ENCODE assay signal across 8 cellular contexts in genomic region chr7:4883352-4884144, GRCh38.
DNase-seq lines count a peak whose midpoint lies in the region; ATAC-seq and TF ChIP-seq lines count a peak whose summit lies in the region.

Gene RADIL (minus strand): TSS chr7:4883716. CDS start chr7:4878139, 5,577 bp downstream.

- no peaks in the 10 kb centered on the region for H3K36me3 ChIP-seq in iPS-20b (ENCODE audit: insufficient read depth, low read depth, low read length)

- H3K9ac ChIP-seq in iPS-20b (ENCODE audit: low read depth, low read length) = peak within 1 kb of the TSS; percentile 76; the same call in 1 of the 2 replicates

- peak; percentile 36 for TF ChIP-seq CTCF in WI38 (IDR thresholded peaks at IDR 0.05; ENCODE audit: low read depth, low read length)

- peak; percentile 91 for DNase-seq in EH (ENCODE audit: low read depth)
- peak; percentile 48 for DNase-seq in NCI-H2029 treated with DMSO at 0.1 percent for 48 hours (lab: John Stamatoyannopoulos, UW)
- DNase-seq in T47D (ENCODE audit: low read depth in 1 of 2, low spot score in 1 of 2) = peak; percentile 87 to 94

- H3K27me3 ChIP-seq in iPS-20b (ENCODE audit: insufficient read depth, low read length) = peaks cover 14% of the 10 kb centered on the region; the same call in 1 of the 2 replicates

- H3K4me3 ChIP-seq in WI38 (ENCODE audit: low read depth, low read length) (peak within 1 kb of the TSS; percentile 37), iPS-20b (ENCODE audit: low read length) (peak within 1 kb of the TSS; percentile 81), skin epidermis (peak within 1 kb of the TSS; percentile 24 to 48 (median 28))

- no peaks in the 10 kb centered on the region for H3K4me1 ChIP-seq in iPS-20b (ENCODE audit: insufficient read depth, low read length)

- in situ Hi-C loops in T47D (cut with HindIII; ENCODE audit: low pct_unique_long_range_greater_than_20kb, low sequenced_read_pairs) = no loop called here

- ATAC-seq in HG02588 (IDR thresholded peaks at IDR 0.05; ENCODE audit: unreplicated experiment) (peak; percentile 66), HG02938 (IDR thresholded peaks at IDR 0.05; ENCODE audit: unreplicated experiment) (no peak)

- no peaks in the 10 kb centered on the region for H3K9me3 ChIP-seq in iPS-20b (ENCODE audit: insufficient read depth, low read depth, low read length)

- H3K27ac ChIP-seq in iPS-20b (ENCODE audit: low read length) (no peak within 1 kb of the TSS), skin epidermis (peak within 1 kb of the TSS in 14 of 21 experiments; percentile 15 to 87 (median 70))

Comparison
In these comparisons a context has a peak if more than half of its experiments do, and no peak if none do; other contexts are left out.
1. H3K4me3 ChIP-seq: peak in every context shown above with its lines; median percentile 81 in iPS-20b; 37 in WI38; 28 in skin epidermis.